ENCODE assay signal across 1 cellular context in genomic region chr5:158519433-158520025, GRCh38.
A peak's percentile ranks its signal among the peaks of the same experiment; 100 is the strongest.
TF ChIP-seq lines count a peak whose summit lies in the region.

No MANE protein-coding gene starts in this region.

TF ChIP-seq in HepG2, 621 proteins besides CTCF, POLR2A, EP300 and RAD21 (continued from another document and continues in another):
- TF ChIP-seq ZNF142 (CRISPR knock-in tag; IDR thresholded peaks at IDR 0.05), result no peak
- TF ChIP-seq IRX3 (CRISPR knock-in tag; IDR thresholded peaks at IDR 0.05; ENCODE audit: borderline replicate concordance, low read depth), result no peak
- no peak for TF ChIP-seq ZFP91 (CRISPR knock-in tag; IDR thresholded peaks at IDR 0.05; ENCODE audit: borderline replicate concordance)
- TF ChIP-seq, protein P1, sequence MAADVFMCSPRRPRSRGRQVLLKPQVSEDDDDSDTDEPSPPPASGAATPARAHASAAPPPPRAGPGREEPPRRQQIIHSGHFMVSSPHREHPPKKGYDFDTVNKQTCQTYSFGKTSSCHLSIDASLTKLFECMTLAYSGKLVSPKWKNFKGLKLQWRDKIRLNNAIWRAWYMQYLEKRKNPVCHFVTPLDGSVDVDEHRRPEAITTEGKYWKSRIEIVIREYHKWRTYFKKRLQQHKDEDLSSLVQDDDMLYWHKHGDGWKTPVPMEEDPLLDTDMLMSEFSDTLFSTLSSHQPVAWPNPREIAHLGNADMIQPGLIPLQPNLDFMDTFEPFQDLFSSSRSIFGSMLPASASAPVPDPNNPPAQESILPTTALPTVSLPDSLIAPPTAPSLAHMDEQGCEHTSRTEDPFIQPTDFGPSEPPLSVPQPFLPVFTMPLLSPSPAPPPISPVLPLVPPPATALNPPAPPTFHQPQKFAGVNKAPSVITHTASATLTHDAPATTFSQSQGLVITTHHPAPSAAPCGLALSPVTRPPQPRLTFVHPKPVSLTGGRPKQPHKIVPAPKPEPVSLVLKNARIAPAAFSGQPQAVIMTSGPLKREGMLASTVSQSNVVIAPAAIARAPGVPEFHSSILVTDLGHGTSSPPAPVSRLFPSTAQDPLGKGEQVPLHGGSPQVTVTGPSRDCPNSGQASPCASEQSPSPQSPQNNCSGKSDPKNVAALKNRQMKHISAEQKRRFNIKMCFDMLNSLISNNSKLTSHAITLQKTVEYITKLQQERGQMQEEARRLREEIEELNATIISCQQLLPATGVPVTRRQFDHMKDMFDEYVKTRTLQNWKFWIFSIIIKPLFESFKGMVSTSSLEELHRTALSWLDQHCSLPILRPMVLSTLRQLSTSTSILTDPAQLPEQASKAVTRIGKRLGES (CRISPR knock-in tag; IDR thresholded peaks at IDR 0.05; ENCODE audit: borderline replicate concordance), result no peak
- no peak for TF ChIP-seq ZBTB21 (CRISPR knock-in tag; IDR thresholded peaks at IDR 0.05)
- TF ChIP-seq ZNF274 (CRISPR knock-in tag; IDR thresholded peaks at IDR 0.05), result no peak
- no peak for TF ChIP-seq GZF1 (CRISPR knock-in tag; IDR thresholded peaks at IDR 0.05)
- no peak for TF ChIP-seq FUBP1 (CRISPR knock-in tag; IDR thresholded peaks at IDR 0.05; ENCODE audit: borderline replicate concordance)
- no peak for TF ChIP-seq ZZZ3 (CRISPR knock-in tag; IDR thresholded peaks at IDR 0.05; ENCODE audit: borderline replicate concordance)
- no peak for TF ChIP-seq ZNF282 (IDR thresholded peaks at IDR 0.05; ENCODE audit: partially characterized antibody)
- no peak for TF ChIP-seq ZNF740 (CRISPR knock-in tag; IDR thresholded peaks at IDR 0.05)
- TF ChIP-seq ZNF350 (CRISPR knock-in tag; IDR thresholded peaks at IDR 0.05; ENCODE audit: borderline replicate concordance, low read depth), result no peak
- no peak for TF ChIP-seq ZNF441 (CRISPR knock-in tag; IDR thresholded peaks at IDR 0.05; ENCODE audit: borderline replicate concordance)
- TF ChIP-seq EED (CRISPR knock-in tag; IDR thresholded peaks at IDR 0.05), result no peak
- TF ChIP-seq KLF13 (CRISPR knock-in tag; IDR thresholded peaks at IDR 0.05), result no peak
- no peak for TF ChIP-seq GMEB1 (CRISPR knock-in tag; IDR thresholded peaks at IDR 0.05; ENCODE audit: borderline replicate concordance)
- TF ChIP-seq ZNF746 (CRISPR knock-in tag; IDR thresholded peaks at IDR 0.05), result no peak
- TF ChIP-seq, protein P2, sequence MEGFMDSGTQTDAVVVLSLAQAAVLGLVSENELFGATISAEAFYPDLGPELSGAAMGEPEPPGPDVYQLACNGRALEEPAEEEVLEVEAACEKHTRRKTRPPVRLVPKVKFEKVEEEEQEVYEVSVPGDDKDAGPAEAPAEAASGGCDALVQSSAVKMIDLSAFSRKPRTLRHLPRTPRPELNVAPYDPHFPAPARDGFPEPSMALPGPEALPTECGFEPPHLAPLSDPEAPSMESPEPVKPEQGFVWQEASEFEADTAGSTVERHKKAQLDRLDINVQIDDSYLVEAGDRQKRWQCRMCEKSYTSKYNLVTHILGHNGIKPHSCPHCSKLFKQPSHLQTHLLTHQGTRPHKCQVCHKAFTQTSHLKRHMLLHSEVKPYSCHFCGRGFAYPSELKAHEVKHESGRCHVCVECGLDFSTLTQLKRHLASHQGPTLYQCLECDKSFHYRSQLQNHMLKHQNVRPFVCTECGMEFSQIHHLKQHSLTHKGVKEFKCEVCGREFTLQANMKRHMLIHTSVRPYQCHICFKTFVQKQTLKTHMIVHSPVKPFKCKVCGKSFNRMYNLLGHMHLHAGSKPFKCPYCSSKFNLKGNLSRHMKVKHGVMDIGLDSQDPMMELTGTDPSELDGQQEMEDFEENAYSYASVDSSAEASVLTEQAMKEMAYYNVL (CRISPR knock-in tag; IDR thresholded peaks at IDR 0.05; ENCODE audit: borderline replicate concordance), result no peak
- TF ChIP-seq FOXJ3 (CRISPR knock-in tag; IDR thresholded peaks at IDR 0.05; ENCODE audit: borderline replicate concordance), result peak; percentile 83; the same call in 1 of the 2 replicates
- no peak for TF ChIP-seq ZBTB7A (CRISPR knock-in tag; IDR thresholded peaks at IDR 0.05)
- TF ChIP-seq SOX5 (CRISPR knock-in tag; IDR thresholded peaks at IDR 0.05; ENCODE audit: borderline replicate concordance), result peak; percentile 90
- TF ChIP-seq BATF2 (CRISPR knock-in tag; IDR thresholded peaks at IDR 0.05), result no peak
- no peak for TF ChIP-seq ZNF501 (CRISPR knock-in tag; IDR thresholded peaks at IDR 0.05)
- no peak for TF ChIP-seq ETV6 (CRISPR knock-in tag; conservative IDR thresholded peaks at IDR 0.05)
- no peak for TF ChIP-seq CREB1 (IDR thresholded peaks at IDR 0.05)
- peak; percentile 66 for TF ChIP-seq CREB1 (CRISPR knock-in tag; IDR thresholded peaks at IDR 0.05)
- TF ChIP-seq, protein P3, sequence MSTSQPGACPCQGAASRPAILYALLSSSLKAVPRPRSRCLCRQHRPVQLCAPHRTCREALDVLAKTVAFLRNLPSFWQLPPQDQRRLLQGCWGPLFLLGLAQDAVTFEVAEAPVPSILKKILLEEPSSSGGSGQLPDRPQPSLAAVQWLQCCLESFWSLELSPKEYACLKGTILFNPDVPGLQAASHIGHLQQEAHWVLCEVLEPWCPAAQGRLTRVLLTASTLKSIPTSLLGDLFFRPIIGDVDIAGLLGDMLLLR (CRISPR knock-in tag; IDR thresholded peaks at IDR 0.05), result no peak
- no peak for TF ChIP-seq SRSF1 (optimal IDR thresholded peaks at IDR 0.05; ENCODE audit: low read depth, low read length)
- no peak for TF ChIP-seq MAFK (conservative IDR thresholded peaks at IDR 0.05 in 1 of 2, IDR thresholded peaks at IDR 0.05 in 1 of 2; ENCODE audit: low read length in 2 of 2)
- TF ChIP-seq ZSCAN29 (CRISPR knock-in tag; conservative IDR thresholded peaks at IDR 0.05), result no peak
- TF ChIP-seq, protein P4, sequence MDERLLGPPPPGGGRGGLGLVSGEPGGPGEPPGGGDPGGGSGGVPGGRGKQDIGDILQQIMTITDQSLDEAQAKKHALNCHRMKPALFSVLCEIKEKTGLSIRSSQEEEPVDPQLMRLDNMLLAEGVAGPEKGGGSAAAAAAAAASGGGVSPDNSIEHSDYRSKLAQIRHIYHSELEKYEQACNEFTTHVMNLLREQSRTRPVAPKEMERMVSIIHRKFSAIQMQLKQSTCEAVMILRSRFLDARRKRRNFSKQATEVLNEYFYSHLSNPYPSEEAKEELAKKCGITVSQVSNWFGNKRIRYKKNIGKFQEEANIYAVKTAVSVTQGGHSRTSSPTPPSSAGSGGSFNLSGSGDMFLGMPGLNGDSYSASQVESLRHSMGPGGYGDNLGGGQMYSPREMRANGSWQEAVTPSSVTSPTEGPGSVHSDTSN (CRISPR knock-in tag; IDR thresholded peaks at IDR 0.05), result no peak
- no peak for TF ChIP-seq ZBTB46 (CRISPR knock-in tag; IDR thresholded peaks at IDR 0.05; ENCODE audit: borderline replicate concordance)
- TF ChIP-seq JARID2 (CRISPR knock-in tag; IDR thresholded peaks at IDR 0.05; ENCODE audit: insufficient replicate concordance), result no peak
- TF ChIP-seq ZNF737 (CRISPR knock-in tag; IDR thresholded peaks at IDR 0.05; ENCODE audit: borderline replicate concordance), result no peak
- no peak for TF ChIP-seq ZNF367 (CRISPR knock-in tag; IDR thresholded peaks at IDR 0.05; ENCODE audit: borderline replicate concordance)
- TF ChIP-seq BCL6 (CRISPR knock-in tag; IDR thresholded peaks at IDR 0.05), result peak; percentile 40; the same call in 1 of the 2 replicates
- TF ChIP-seq ZNF546 (CRISPR knock-in tag; conservative IDR thresholded peaks at IDR 0.05), result no peak
- TF ChIP-seq NBN (conservative IDR thresholded peaks at IDR 0.05), result no peak
- TF ChIP-seq ZNF329 (CRISPR knock-in tag; IDR thresholded peaks at IDR 0.05; ENCODE audit: low read depth), result no peak
- no peak for TF ChIP-seq DR1 (CRISPR knock-in tag; IDR thresholded peaks at IDR 0.05)
- TF ChIP-seq HNRNPK (IDR thresholded peaks at IDR 0.05; ENCODE audit: low read depth, low read length, poor library complexity, severe bottlenecking), result no peak
- TF ChIP-seq HNRNPUL1 (IDR thresholded peaks at IDR 0.05; ENCODE audit: low read depth, low read length), result no peak
